In genomic region chr3:65623362-65623761, GRCh38 we compare ENCODE assay signal across 22 cellular contexts.
DNase-seq lines count a peak whose midpoint lies in the region; ATAC-seq, FAIRE-seq and TF ChIP-seq lines count a peak whose summit lies in the region.
"Had no signal": no experiment of that assay in that cellular context is flagged by ENCODE, and none has a peak within 500 bp of the region (broad histone marks: within the 10 kb centered on the region; RNA-seq: fewer than 3 reads in every experiment).

No MANE protein-coding gene starts in this region.

- H3K4me1 ChIP-seq in K562 (replicated peaks in 1 of 2; ENCODE audit: control insufficient read depth in 2 of 2, insufficient read depth in 2 of 2, low read length in 2 of 2) (peaks cover 0 to 13% of the 10 kb centered on the region in 2 experiments; a peak in 3 of 5 replicates), gastrocnemius medialis (peaks cover 25 to 42% of the 10 kb centered on the region in 2 donors)
- H3K4me1 ChIP-seq: A549 had no signal

- no peaks in the 10 kb centered on the region for H4K20me1 ChIP-seq in K562 (replicated peaks; ENCODE audit: control insufficient read depth, insufficient read depth, low read length)

- no peak for DNase-seq in Right ventricle myocardium superior
- DNase-seq in left cardiac atrium: no peak
- DNase-seq in K562 (ENCODE audit: extremely low read depth in 1 of 4, low spot score in 3 of 4): no peak
- peak; percentile 13 to 16 for DNase-seq in gastrocnemius medialis
- no peak for DNase-seq in activated gamma-delta T cell (lab: John Stamatoyannopoulos, UW)
- no peak for DNase-seq in NCI-H2029 treated with DMSO at 0.1 percent for 48 hours (lab: John Stamatoyannopoulos, UW)
- DNase-seq in epidermal melanocyte (ENCODE audit: insufficient read length, low spot score): no peak
- DNase-seq: AML-193; CD4-positive, alpha-beta T cell; DMS153; DMS79; GDM1; HCEC 1CT had no signal

- FAIRE-seq in K562 (lab: Jason Lieb, UNC) (no peak), islet of Langerhans (lab: Jason Lieb, UNC) (peak; percentile 43)
- FAIRE-seq: A549, GM18507, H54, HTR-8/SVneo had no signal

- H3K27me3 ChIP-seq in K562 (ENCODE audit: control insufficient read depth in 2 of 2, insufficient read depth in 2 of 2, low read length in 2 of 2): no peaks in the 10 kb centered on the region
- H3K27me3 ChIP-seq in gastrocnemius medialis: no peaks in the 10 kb centered on the region

- no peak for TF ChIP-seq RAD21 in K562 (CRISPR knock-in tag; conservative IDR thresholded peaks at IDR 0.05 in 1 of 2, IDR thresholded peaks at IDR 0.05 in 1 of 2)

- 33% methylated on average over 1 of the region's 1 CpG for WGBS in K562 (ENCODE audit: insufficient coverage, low coverage, missing lambda C conversion rate)

- no peak overlapping the region for H3K9ac ChIP-seq in K562 (ENCODE audit: insufficient read depth in 1 of 2, low read depth in 2 of 2, low read length in 2 of 2)

- no peaks in the 10 kb centered on the region; the same call in 1 of the 2 replicates for H3K9me3 ChIP-seq in K562 (replicated peaks; ENCODE audit: control insufficient read depth, insufficient read depth, low read depth, low read length)
- H3K9me3 ChIP-seq in gastrocnemius medialis: no peaks in the 10 kb centered on the region
- H3K9me3 ChIP-seq: A549 had no signal

- in situ Hi-C loops in K562 (cut with MboI) (no loop called here), gastrocnemius medialis (cut with MboI; ENCODE audit: low sequenced_read_pairs in 4 of 4) (no loop called here)

- H3K9me1 ChIP-seq in K562 (ENCODE audit: control insufficient read depth, insufficient read depth, low read length): no peaks in the 10 kb centered on the region

- CTCF ChIA-PET in K562 (lab: Yijun Ruan, JAX; ENCODE audit: low intra/inter-chr PET ratio): no interaction called here

- H3K27ac ChIP-seq in K562 (ENCODE audit: extremely low read depth, low read depth, low read length) (no peak overlapping the region), gastrocnemius medialis (peak overlapping the region; percentile 24 to 82 (median 63))
- H3K27ac ChIP-seq: 22Rv1, A549, C4-2B, HL-60 had no signal

- no peak for TF ChIP-seq EP300 in K562 (IDR thresholded peaks at IDR 0.05; ENCODE audit: low read length)

- ATAC-seq in Right ventricle myocardium superior (ENCODE audit: poor library complexity) (peak; percentile 46), left cardiac atrium (no peak), K562 (no peak), gastrocnemius medialis (peak; percentile 75 to 76)
- ATAC-seq: A549, GM23338 had no signal

- no TSS peak for BruUV-seq in K562 (replicated peaks; lab: Mats Ljungman, UMichigan)

- H3K4me3 ChIP-seq in K562 (no peak overlapping the region), gastrocnemius medialis (no peak overlapping the region)
- H3K4me3 ChIP-seq: A549, GM23338 had no signal

- no peak overlapping the region for H2AFZ ChIP-seq in K562 (ENCODE audit: low read depth, low read length)
- H2AFZ ChIP-seq: GM23338 had no signal

- TF ChIP-seq POLR2A in K562 (conservative IDR thresholded peaks at IDR 0.05): no peak
- no peak for TF ChIP-seq POLR2A in gastrocnemius medialis (IDR thresholded peaks at IDR 0.05)

- H3K79me2 ChIP-seq in K562 (ENCODE audit: control insufficient read depth, insufficient read depth, low read length): no peaks in the 10 kb centered on the region

- H3K36me3 ChIP-seq in K562 (ENCODE audit: control insufficient read depth, insufficient read depth, low read length): no peaks in the 10 kb centered on the region
- H3K36me3 ChIP-seq in gastrocnemius medialis: no peaks in the 10 kb centered on the region

- intact Hi-C loops in Right ventricle myocardium superior (cut with DNase I): no loop called here
- intact Hi-C loops in left cardiac atrium (cut with DNase I): no loop called here
- intact Hi-C loops in K562 (cut with micrococcal nuclease): no loop called here
- intact Hi-C loops in gastrocnemius medialis (cut with DNase I; ENCODE audit: low total_unique reads): loop anchor here (10.0 kb wide), 1 partner anchor 139 kb away; no protein-coding TSS in a partner anchor

- no peak overlapping the region for H3K4me2 ChIP-seq in K562 (ENCODE audit: insufficient read depth, low read length)
- H3K4me2 ChIP-seq: A549, GM23338 had no signal

- TF ChIP-seq CTCF in K562 (IDR thresholded peaks at IDR 0.05 in 2 of 3, conservative IDR thresholded peaks at IDR 0.05 in 1 of 3; ENCODE audit: insufficient read depth in 2 of 3, low read depth in 1 of 3, low read length in 3 of 3) (no peak), gastrocnemius medialis (IDR thresholded peaks at IDR 0.05 in 4 of 5, conservative IDR thresholded peaks at IDR 0.05 in 1 of 5) (no peak)

- POLR2A ChIA-PET in K562 (lab: Yijun Ruan, JAX): no interaction called here

TF ChIP-seq in K562, 482 proteins besides CTCF, POLR2A, EP300 and RAD21:
- TF ChIP-seq MEIS2 (IDR thresholded peaks at IDR 0.05; ENCODE audit: partially characterized antibody): peak; percentile 12
- no peak for TF ChIP-seq ZNF395 (CRISPR knock-in tag; IDR thresholded peaks at IDR 0.05)
- TF ChIP-seq PKNOX1 (IDR thresholded peaks at IDR 0.05): 0 out of 2 replicates have a peak, but pooled peaks have one; percentile 6
- no peak for TF ChIP-seq DLX4 (CRISPR knock-in tag; IDR thresholded peaks at IDR 0.05)
- TF ChIP-seq POLR3G (IDR thresholded peaks at IDR 0.05; ENCODE audit: extremely low read depth, insufficient read length, insufficient replicate concordance): no peak
- TF ChIP-seq ZNF311 (CRISPR knock-in tag; IDR thresholded peaks at IDR 0.05): no peak
- TF ChIP-seq EWSR1 (IDR thresholded peaks at IDR 0.05; ENCODE audit: borderline replicate concordance, low read depth, partially characterized antibody): no peak
- no peak for TF ChIP-seq ZNF24 (IDR thresholded peaks at IDR 0.05)
- TF ChIP-seq ZNF316 (IDR thresholded peaks at IDR 0.05): no peak

Comparison
In these comparisons a context has a peak if more than half of its experiments do, and no peak if none do; other contexts are left out.
1. ATAC-seq: peak in Right ventricle myocardium superior (single experiment) and gastrocnemius medialis (2 of 2); none in left cardiac atrium (0 of 2) and K562 (single experiment).
2. DNase-seq: peak in gastrocnemius medialis (2 of 2); none in Right ventricle myocardium superior (single experiment), left cardiac atrium (single experiment), K562 (0 of 4), activated gamma-delta T cell (single experiment), NCI-H2029 treated with DMSO at 0.1 percent for 48 hours (single experiment) and epidermal melanocyte (single experiment).